30 cellular contexts compared by ENCODE assay signal in the genomic region with DNA sequence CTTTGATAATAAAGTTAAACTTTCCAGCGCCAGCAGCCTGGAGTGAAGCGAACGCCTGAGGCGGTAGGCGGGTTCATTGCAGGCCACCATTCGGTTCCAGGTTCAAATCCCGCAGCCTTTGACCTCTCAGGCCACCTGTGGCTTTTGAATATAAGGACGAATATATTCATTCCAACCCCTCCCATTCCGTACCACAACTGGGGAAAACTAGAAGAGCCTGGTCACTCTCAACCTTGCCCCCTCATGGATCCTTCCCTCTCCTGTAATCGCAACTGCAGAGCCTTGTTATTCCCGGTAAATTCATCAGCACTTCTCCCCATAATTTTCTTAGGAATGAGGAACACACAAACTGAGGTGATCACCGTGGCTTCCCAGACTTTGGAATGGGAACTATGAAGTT. TPM values are rescaled to one million over a fixed set of nuclear protein-coding genes. Genes with fewer than 3 reads are reported as not detected.
"Had no signal": no experiment of that assay in that cellular context is flagged by ENCODE, and none has a peak within 500 bp of the region (broad histone marks: within the 10 kb centered on the region; RNA-seq: fewer than 3 reads in every experiment).

No MANE protein-coding gene starts in this region.

- H3K27ac ChIP-seq: adrenal gland, ascending aorta, heart right ventricle, parathyroid adenoma, right atrium auricular region, suprapubic skin, tibial artery had no signal

- DNase-seq: activated CD4-positive, alpha-beta T cell treated with anti-CD3 and anti-CD28 coated beads for 4 hours; activated CD4-positive, alpha-beta T cell treated with anti-CD3 and anti-CD28 coated beads, Interleukin-2, amount 50 U/mL, for 4 hours; activated effector memory CD4-positive, alpha-beta T cell treated with anti-CD3 and anti-CD28 coated beads, Interleukin-2, amount 50 U/mL, for 16 hours; activated naive CD4-positive, alpha-beta T cell treated with anti-CD3 and anti-CD28 coated beads for 36 hours; activated naive CD8-positive, alpha-beta T cell treated with anti-CD3 and anti-CD28 coated beads for 36 hours; adrenal gland; caudate nucleus; cortex of kidney; effector memory CD8-positive, alpha-beta T cell; foreskin melanocyte; heart right ventricle; left cardiac atrium; left ventricle myocardium superior; mammary epithelial cell; occipital lobe; stimulated activated CD4-positive, alpha-beta T cell treated with anti-CD3 and anti-CD28 coated beads, Interleukin-15, amount 100 ng/mL, for 24 hours; stimulated activated CD4-positive, alpha-beta T cell treated with anti-CD3 and anti-CD28 coated beads, Interleukin-2, amount 100 ng/mL, for 24 hours; stimulated activated naive CD4-positive, alpha-beta T cell; tibial artery had no signal

- ATAC-seq: effector memory CD8-positive, alpha-beta T cell; esophagus mucosa; heart right ventricle; left cardiac atrium; left ventricle myocardium superior had no signal

- H3K9me3 Mint-ChIP-seq: activated naive CD4-positive, alpha-beta T cell treated with anti-CD3 and anti-CD28 coated beads for 36 hours; activated naive CD8-positive, alpha-beta T cell treated with anti-CD3 and anti-CD28 coated beads for 36 hours; activated T-helper 1 cell treated with anti-CD3 and anti-CD28 coated beads, Interleukin-12 subunit alpha, Interleukin-12 subunit beta, Interleukin-2, Interleukin-4 antibody, amounts not matched to agents 30 ng/mL and 10 ng/mL and 1 ng/mL, durations not matched to agents 14 hours and 24 hours and 36 hours had no signal

- H3K4me3 Mint-ChIP-seq: activated naive CD4-positive, alpha-beta T cell treated with anti-CD3 and anti-CD28 coated beads for 36 hours; activated naive CD8-positive, alpha-beta T cell treated with anti-CD3 and anti-CD28 coated beads for 36 hours; activated T-helper 1 cell treated with anti-CD3 and anti-CD28 coated beads, Interleukin-12 subunit alpha, Interleukin-12 subunit beta, Interleukin-2, Interleukin-4 antibody, amounts not matched to agents 30 ng/mL and 10 ng/mL and 1 ng/mL, durations not matched to agents 14 hours and 24 hours and 36 hours; effector memory CD8-positive, alpha-beta T cell had no signal

- H3K27ac Mint-ChIP-seq: activated naive CD4-positive, alpha-beta T cell treated with anti-CD3 and anti-CD28 coated beads for 36 hours; activated naive CD8-positive, alpha-beta T cell treated with anti-CD3 and anti-CD28 coated beads for 36 hours; activated T-helper 1 cell treated with anti-CD3 and anti-CD28 coated beads, Interleukin-12 subunit alpha, Interleukin-12 subunit beta, Interleukin-2, Interleukin-4 antibody, amounts not matched to agents 30 ng/mL and 10 ng/mL and 1 ng/mL, durations not matched to agents 14 hours and 24 hours and 36 hours; effector memory CD8-positive, alpha-beta T cell had no signal

- H3K4me1 ChIP-seq: adrenal gland, ascending aorta, parathyroid adenoma, right atrium auricular region, suprapubic skin, tibial artery had no signal

- H3K4me3 ChIP-seq: adrenal gland, ascending aorta, heart right ventricle, right atrium auricular region, smooth muscle cell, suprapubic skin, tibial artery had no signal

- H3K9ac ChIP-seq: parathyroid adenoma had no signal

- H3K36me3 ChIP-seq: adrenal gland, ascending aorta, heart right ventricle, right atrium auricular region, suprapubic skin, tibial artery had no signal

- H3K9me3 ChIP-seq: adrenal gland, ascending aorta, heart right ventricle, right atrium auricular region, suprapubic skin, tibial artery had no signal

- H3K4me1 Mint-ChIP-seq: activated naive CD8-positive, alpha-beta T cell treated with anti-CD3 and anti-CD28 coated beads for 36 hours had no signal

- H3K36me3 Mint-ChIP-seq: activated naive CD8-positive, alpha-beta T cell treated with anti-CD3 and anti-CD28 coated beads for 36 hours had no signal

RNA-seq across cellular contexts. Expression of a gene that starts 35.2 kb away (rescaled TPM):
- total RNA-seq: activated naive CD4-positive, alpha-beta T cell treated with anti-CD3 and anti-CD28 coated beads for 36 hours; activated naive CD8-positive, alpha-beta T cell treated with anti-CD3 and anti-CD28 coated beads for 36 hours; activated T-helper 1 cell treated with anti-CD3 and anti-CD28 coated beads, Interleukin-12 subunit alpha, Interleukin-12 subunit beta, Interleukin-2, Interleukin-4 antibody, amounts not matched to agents 30 ng/mL and 10 ng/mL and 1 ng/mL, durations not matched to agents 14 hours and 24 hours and 36 hours; adrenal gland; ascending aorta; esophagus mucosa; glomerular endothelial cell; heart right ventricle; left cardiac atrium; left ventricle myocardium superior; right atrium auricular region; smooth muscle cell; suprapubic skin; T-helper 1 cell treated with Interleukin-12 subunit alpha and Interleukin-12 subunit beta and Interleukin-4 antibody, amounts not matched to agents 30 ng/mL and 1 ng/mL, for 36 hours; ureter had no signal
- polyA plus RNA-seq: heart right ventricle, keratinocyte, mammary epithelial cell, smooth muscle cell had no signal

RNA-seq across cellular contexts. Expression of a gene that starts 38.0 kb away (rescaled TPM):
- total RNA-seq: activated naive CD4-positive, alpha-beta T cell treated with anti-CD3 and anti-CD28 coated beads for 36 hours; activated naive CD8-positive, alpha-beta T cell treated with anti-CD3 and anti-CD28 coated beads for 36 hours; activated T-helper 1 cell treated with anti-CD3 and anti-CD28 coated beads, Interleukin-12 subunit alpha, Interleukin-12 subunit beta, Interleukin-2, Interleukin-4 antibody, amounts not matched to agents 30 ng/mL and 10 ng/mL and 1 ng/mL, durations not matched to agents 14 hours and 24 hours and 36 hours; heart right ventricle; left cardiac atrium; left ventricle myocardium superior; smooth muscle cell; T-helper 1 cell treated with Interleukin-12 subunit alpha and Interleukin-12 subunit beta and Interleukin-4 antibody, amounts not matched to agents 30 ng/mL and 1 ng/mL, for 36 hours; ureter had no signal
- polyA plus RNA-seq: heart right ventricle, keratinocyte, mammary epithelial cell, smooth muscle cell had no signal
